ENCODE assay signal across 8 cellular contexts in the genomic region with DNA sequence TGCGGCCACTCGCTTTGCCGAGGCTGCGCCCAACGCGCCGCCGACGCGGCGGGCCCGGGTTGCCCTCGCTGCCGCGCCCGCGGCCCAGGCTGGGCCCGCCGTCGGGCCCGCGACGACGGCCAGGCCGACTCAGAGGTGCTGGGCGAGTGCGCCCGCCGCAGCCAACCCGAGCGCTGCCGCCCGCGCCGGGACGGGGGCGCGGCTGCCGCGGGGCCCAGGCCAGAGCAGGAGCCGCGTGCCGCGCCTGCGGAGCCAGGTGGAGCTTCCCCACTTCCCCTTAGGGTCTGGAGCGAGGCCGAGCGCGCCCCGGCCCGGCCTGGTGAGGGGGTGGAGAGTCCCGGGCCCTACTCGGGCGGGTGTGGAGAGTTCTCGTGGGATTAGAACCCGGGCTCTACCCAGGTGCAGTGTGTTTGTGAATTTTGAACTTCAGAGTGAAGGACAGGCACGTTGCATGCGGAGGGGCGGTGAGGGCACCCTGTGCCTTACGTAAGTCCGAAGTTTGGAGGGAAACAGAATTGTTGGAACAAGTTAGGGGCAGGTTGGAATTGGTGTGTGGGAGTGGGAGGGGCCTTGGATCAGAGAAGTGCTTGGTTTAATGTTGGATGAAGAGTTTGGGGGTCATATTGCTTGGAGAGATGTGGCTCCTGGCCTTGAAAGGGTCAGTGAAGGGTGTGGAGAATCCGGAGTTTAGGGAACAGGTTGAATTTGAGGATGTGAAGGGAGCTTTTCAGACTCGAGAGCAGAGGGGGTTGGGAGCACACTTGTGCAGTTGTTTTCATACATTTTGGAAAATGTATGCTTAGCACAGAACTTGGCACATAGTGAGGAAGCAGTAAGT. TPM values are rescaled to one million over a fixed set of nuclear protein-coding genes. Genes with fewer than 3 reads are reported as not detected.
DNase-seq lines count a peak whose midpoint lies in the region; ATAC-seq and TF ChIP-seq lines count a peak whose summit lies in the region.

No MANE protein-coding gene starts in this region.

- H3K79me2 ChIP-seq in PC-9 (ENCODE audit: low read depth), result peaks cover 52% of the 10 kb centered on the region
- peaks cover 52% of the 10 kb centered on the region for H3K79me2 ChIP-seq in neural progenitor cell (ENCODE audit: low read depth)

- TF ChIP-seq CTCF in C4-2B (conservative IDR thresholded peaks at IDR 0.05), result no peak
- no peak for TF ChIP-seq CTCF in PC-9 (conservative IDR thresholded peaks at IDR 0.05)
- TF ChIP-seq CTCF in fibroblast of villous mesenchyme (IDR thresholded peaks at IDR 0.05; ENCODE audit: insufficient read depth, low read depth, low read length), result no peak
- TF ChIP-seq CTCF in neural progenitor cell (IDR thresholded peaks at IDR 0.05), result no peak
- TF ChIP-seq CTCF in type B pancreatic cell (conservative IDR thresholded peaks at IDR 0.05), result no peak

- H3K9me3 Mint-ChIP-seq in activated T-helper 1 cell treated with anti-CD3 and anti-CD28 coated beads, Interleukin-12 subunit alpha, Interleukin-12 subunit beta, Interleukin-2, Interleukin-4 antibody, amounts not matched to agents 30 ng/mL and 10 ng/mL and 1 ng/mL, durations not matched to agents 14 hours and 24 hours and 36 hours, result no peaks in the 10 kb centered on the region
- no peaks in the 10 kb centered on the region for H3K9me3 Mint-ChIP-seq in neural progenitor cell
- H3K9me3 Mint-ChIP-seq in type B pancreatic cell, result no peaks in the 10 kb centered on the region

- H3K27me3 Mint-ChIP-seq in activated T-helper 1 cell treated with anti-CD3 and anti-CD28 coated beads, Interleukin-12 subunit alpha, Interleukin-12 subunit beta, Interleukin-2, Interleukin-4 antibody, amounts not matched to agents 30 ng/mL and 10 ng/mL and 1 ng/mL, durations not matched to agents 14 hours and 24 hours and 36 hours (ENCODE audit: insufficient read depth), result no peaks in the 10 kb centered on the region
- H3K27me3 Mint-ChIP-seq in neural progenitor cell (ENCODE audit: insufficient read depth, low read depth), result peaks cover 9% of the 10 kb centered on the region
- no peaks in the 10 kb centered on the region for H3K27me3 Mint-ChIP-seq in type B pancreatic cell

- POLR2A ChIA-PET in PC-9 (lab: Charles Lee; ENCODE audit: unreplicated experiment), result interaction anchor here (0.6 kb wide), 1 partner anchor 157 kb away, joined by 8 read pairs; no protein-coding TSS in a partner anchor

- H3K4me3 ChIP-seq in PC-9 (peak overlapping the region; percentile 65), fibroblast of villous mesenchyme (ENCODE audit: low read depth, low read length) (peak overlapping the region; percentile 85), neural progenitor cell (peak overlapping the region; percentile 74)

- CTCF ChIA-PET in PC-9 (lab: Charles Lee), result interaction anchor here (0.6 kb wide), 4 partner anchors 10 to 1340 kb away, joined by 3 to 5 read pairs (median 4); no protein-coding TSS in a partner anchor

- peak overlapping the region; percentile 77 for H3K9ac ChIP-seq in neural progenitor cell

- peak; percentile 51 for ATAC-seq in GM19023 (IDR thresholded peaks at IDR 0.05; ENCODE audit: unreplicated experiment)
- ATAC-seq in HG03139 (IDR thresholded peaks at IDR 0.05; ENCODE audit: unreplicated experiment), result peak; percentile 37

- peak overlapping the region; percentile 83 for H3K4me2 ChIP-seq in PC-9
- peak overlapping the region; percentile 100 for H3K4me2 ChIP-seq in neural progenitor cell

- H3K4me3 Mint-ChIP-seq in activated T-helper 1 cell treated with anti-CD3 and anti-CD28 coated beads, Interleukin-12 subunit alpha, Interleukin-12 subunit beta, Interleukin-2, Interleukin-4 antibody, amounts not matched to agents 30 ng/mL and 10 ng/mL and 1 ng/mL, durations not matched to agents 14 hours and 24 hours and 36 hours, result peak overlapping the region; percentile 98
- H3K4me3 Mint-ChIP-seq in neural progenitor cell, result peak overlapping the region; percentile 97
- H3K4me3 Mint-ChIP-seq in type B pancreatic cell, result peak overlapping the region; percentile 96

- H3K27ac Mint-ChIP-seq in activated T-helper 1 cell treated with anti-CD3 and anti-CD28 coated beads, Interleukin-12 subunit alpha, Interleukin-12 subunit beta, Interleukin-2, Interleukin-4 antibody, amounts not matched to agents 30 ng/mL and 10 ng/mL and 1 ng/mL, durations not matched to agents 14 hours and 24 hours and 36 hours, result peak overlapping the region; percentile 90
- peak overlapping the region; percentile 85 for H3K27ac Mint-ChIP-seq in neural progenitor cell
- peak overlapping the region; percentile 91 for H3K27ac Mint-ChIP-seq in type B pancreatic cell

- H2AFZ ChIP-seq in PC-9 (peak overlapping the region; percentile 84), neural progenitor cell (replicated peaks) (peak overlapping the region; percentile 98)

- no peaks in the 10 kb centered on the region for H3K27me3 ChIP-seq in PC-9 (ENCODE audit: insufficient read depth, low read depth)
- H3K27me3 ChIP-seq in neural progenitor cell, result no peaks in the 10 kb centered on the region

- H3K36me3 Mint-ChIP-seq in activated T-helper 1 cell treated with anti-CD3 and anti-CD28 coated beads, Interleukin-12 subunit alpha, Interleukin-12 subunit beta, Interleukin-2, Interleukin-4 antibody, amounts not matched to agents 30 ng/mL and 10 ng/mL and 1 ng/mL, durations not matched to agents 14 hours and 24 hours and 36 hours (ENCODE audit: low read depth), result peaks cover 2% of the 10 kb centered on the region
- H3K36me3 Mint-ChIP-seq in neural progenitor cell (peaks cover 18% of the 10 kb centered on the region), type B pancreatic cell (peaks cover 16% of the 10 kb centered on the region)

- no TSS peak for BruUV-seq in PC-9 (replicated peaks; lab: Mats Ljungman, UMichigan)

- H3K27ac ChIP-seq in C4-2B, result peak overlapping the region; percentile 85
- peak overlapping the region; percentile 64 for H3K27ac ChIP-seq in PC-9
- H3K27ac ChIP-seq in neural progenitor cell, result peak overlapping the region; percentile 67

- H3K9me2 ChIP-seq in PC-9 (ENCODE audit: insufficient read depth), result no peaks in the 10 kb centered on the region

- intact Hi-C loops in PC-9 (cut with micrococcal nuclease; ENCODE audit: unreplicated experiment), result no loop called here
- intact Hi-C loops in activated T-helper 1 cell treated with anti-CD3 and anti-CD28 coated beads, Interleukin-12 subunit alpha, Interleukin-12 subunit beta, Interleukin-2, Interleukin-4 antibody, amounts not matched to agents 30 ng/mL and 10 ng/mL and 1 ng/mL, durations not matched to agents 14 hours and 24 hours and 36 hours (cut with micrococcal nuclease), result loop anchor here (2.0 to 10.0 kb wide), 5 partner anchors 19 to 1695 kb away; partner anchors contain the start of genes EMSY, LIPT2 and POLD3

- peaks cover 36% of the 10 kb centered on the region for H3K4me1 Mint-ChIP-seq in activated T-helper 1 cell treated with anti-CD3 and anti-CD28 coated beads, Interleukin-12 subunit alpha, Interleukin-12 subunit beta, Interleukin-2, Interleukin-4 antibody, amounts not matched to agents 30 ng/mL and 10 ng/mL and 1 ng/mL, durations not matched to agents 14 hours and 24 hours and 36 hours (ENCODE audit: low read depth)
- H3K4me1 Mint-ChIP-seq in neural progenitor cell (peaks cover 22% of the 10 kb centered on the region), type B pancreatic cell (ENCODE audit: unreplicated experiment) (peaks cover 37% of the 10 kb centered on the region)

- DNase-seq in PC-9 (peak; percentile 51 to 55), fibroblast of villous mesenchyme (ENCODE audit: low read depth) (peak; percentile 46), neural progenitor cell (ENCODE audit: low spot score) (peak; percentile 74), type B pancreatic cell (ENCODE audit: extremely low spot score, unreplicated experiment) (peak; percentile 71)
- DNase-seq in activated T-helper 1 cell treated with anti-CD3 and anti-CD28 coated beads, Interleukin-12 subunit alpha, Interleukin-12 subunit beta, Interleukin-2, Interleukin-4 antibody, amounts not matched to agents 30 ng/mL and 10 ng/mL and 1 ng/mL, durations not matched to agents 14 hours and 24 hours and 36 hours (ENCODE audit: low spot score), result peak; percentile 47

- H3K9me3 ChIP-seq in PC-9 (ENCODE audit: insufficient read depth, low read depth) (no peaks in the 10 kb centered on the region), neural progenitor cell (ENCODE audit: low read depth) (no peaks in the 10 kb centered on the region)

- H3K4me1 ChIP-seq in PC-9 (replicated peaks; ENCODE audit: insufficient read depth) (peaks cover 47% of the 10 kb centered on the region), neural progenitor cell (peaks cover 11% of the 10 kb centered on the region)

- H4K20me1 ChIP-seq in PC-9 (ENCODE audit: insufficient read depth) (no peaks in the 10 kb centered on the region), neural progenitor cell (ENCODE audit: low read depth) (peaks cover 19% of the 10 kb centered on the region)

- peaks cover 18% of the 10 kb centered on the region for H3F3A ChIP-seq in PC-9 (ENCODE audit: insufficient read depth, low read depth)
- H3F3A ChIP-seq in neural progenitor cell (ENCODE audit: low read depth), result peaks cover 4% of the 10 kb centered on the region

- H3K36me3 ChIP-seq in PC-9 (ENCODE audit: low read depth), result peaks cover 6% of the 10 kb centered on the region; the same call in 1 of the 2 replicates
- no peaks in the 10 kb centered on the region for H3K36me3 ChIP-seq in neural progenitor cell

RNA-seq across cellular contexts. Expression of gene RNF169, which starts 0.7 kb away (rescaled TPM):
- total RNA-seq in PC-9 (2021), result 30.8 and 36.5 TPM in 2 replicates
- 14.8 and 15.3 TPM in 2 replicates for total RNA-seq in activated T-helper 1 cell treated with anti-CD3 and anti-CD28 coated beads, Interleukin-12 subunit alpha, Interleukin-12 subunit beta, Interleukin-2, Interleukin-4 antibody, amounts not matched to agents 30 ng/mL and 10 ng/mL and 1 ng/mL, durations not matched to agents 14 hours and 24 hours and 36 hours
- 23.5 and 32.0 TPM in 2 replicates for total RNA-seq in fibroblast of villous mesenchyme
- total RNA-seq in neural progenitor cell (ENCODE audit: low replicate concordance), result 22.3 and 30.2 TPM in 2 replicates
- 16.8 and 18.8 TPM in 2 replicates for total RNA-seq in type B pancreatic cell (ENCODE audit: low replicate concordance)

RNA-seq across cellular contexts. Expression of gene CHRDL2, which starts 18.1 kb away (rescaled TPM):
- total RNA-seq in PC-9 (2021) (not detected in 2 replicates), fibroblast of villous mesenchyme (not detected in 2 replicates), neural progenitor cell (ENCODE audit: low replicate concordance) (0.06 TPM in 1 of 2 replicates, not detected in the other), type B pancreatic cell (ENCODE audit: low replicate concordance) (1.4 TPM in 1 of 2 replicates, not detected in the other)
- total RNA-seq in activated T-helper 1 cell treated with anti-CD3 and anti-CD28 coated beads, Interleukin-12 subunit alpha, Interleukin-12 subunit beta, Interleukin-2, Interleukin-4 antibody, amounts not matched to agents 30 ng/mL and 10 ng/mL and 1 ng/mL, durations not matched to agents 14 hours and 24 hours and 36 hours, result not detected in 2 replicates

Comparison
In these comparisons a context has a peak if more than half of its experiments do, and no peak if none do; other contexts are left out.
1. Peak in every context shown above with its lines: DNase-seq, ATAC-seq, H3K4me3 ChIP-seq and H3K27ac ChIP-seq.